ENCODE assay signal across 2 cellular contexts in the genomic region with DNA sequence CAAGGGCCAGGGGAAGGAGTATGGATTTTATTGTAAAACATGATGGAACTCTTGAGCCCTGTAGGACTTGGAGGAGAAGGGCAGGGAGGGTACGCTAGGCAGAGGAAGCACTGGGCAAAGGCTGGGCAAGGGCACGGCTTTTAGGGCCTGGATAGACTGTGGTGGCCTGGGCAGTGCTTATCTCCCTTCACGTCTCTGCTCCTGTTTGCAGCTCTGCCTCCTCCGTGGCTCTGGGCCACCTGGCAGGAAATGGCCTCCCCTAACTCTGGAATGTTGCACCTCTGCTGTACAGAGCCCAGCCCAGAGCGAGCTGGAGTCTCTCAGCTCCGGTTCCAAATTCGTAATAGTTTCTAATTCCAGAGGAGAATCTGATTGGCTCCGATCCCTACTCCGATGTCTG.
TF ChIP-seq lines count a peak whose summit lies in the region.

No MANE protein-coding gene starts in this region.

TF ChIP-seq in GM23338, 12 proteins besides CTCF, POLR2A, EP300 and RAD21 (continues in another document):
- TF ChIP-seq EZH2phosphoT487 (IDR thresholded peaks at IDR 0.05; ENCODE audit: unreplicated experiment) (no peak), EZH2 (IDR thresholded peaks at IDR 0.05; ENCODE audit: low read depth, unreplicated experiment) (no peak), ZNF331 (CRISPR knock-in tag; IDR thresholded peaks at IDR 0.05; ENCODE audit: low read depth) (no peak), CREB1 (CRISPR knock-in tag; IDR thresholded peaks at IDR 0.05; ENCODE audit: low read depth) (no peak), POLR2AphosphoS5 (IDR thresholded peaks at IDR 0.05; ENCODE audit: low read depth) (no peak), STAT1 (IDR thresholded peaks at IDR 0.05; ENCODE audit: unreplicated experiment) (no peak), JUNB (IDR thresholded peaks at IDR 0.05; ENCODE audit: unreplicated experiment) (no peak)
- TF ChIP-seq, protein P1, sequence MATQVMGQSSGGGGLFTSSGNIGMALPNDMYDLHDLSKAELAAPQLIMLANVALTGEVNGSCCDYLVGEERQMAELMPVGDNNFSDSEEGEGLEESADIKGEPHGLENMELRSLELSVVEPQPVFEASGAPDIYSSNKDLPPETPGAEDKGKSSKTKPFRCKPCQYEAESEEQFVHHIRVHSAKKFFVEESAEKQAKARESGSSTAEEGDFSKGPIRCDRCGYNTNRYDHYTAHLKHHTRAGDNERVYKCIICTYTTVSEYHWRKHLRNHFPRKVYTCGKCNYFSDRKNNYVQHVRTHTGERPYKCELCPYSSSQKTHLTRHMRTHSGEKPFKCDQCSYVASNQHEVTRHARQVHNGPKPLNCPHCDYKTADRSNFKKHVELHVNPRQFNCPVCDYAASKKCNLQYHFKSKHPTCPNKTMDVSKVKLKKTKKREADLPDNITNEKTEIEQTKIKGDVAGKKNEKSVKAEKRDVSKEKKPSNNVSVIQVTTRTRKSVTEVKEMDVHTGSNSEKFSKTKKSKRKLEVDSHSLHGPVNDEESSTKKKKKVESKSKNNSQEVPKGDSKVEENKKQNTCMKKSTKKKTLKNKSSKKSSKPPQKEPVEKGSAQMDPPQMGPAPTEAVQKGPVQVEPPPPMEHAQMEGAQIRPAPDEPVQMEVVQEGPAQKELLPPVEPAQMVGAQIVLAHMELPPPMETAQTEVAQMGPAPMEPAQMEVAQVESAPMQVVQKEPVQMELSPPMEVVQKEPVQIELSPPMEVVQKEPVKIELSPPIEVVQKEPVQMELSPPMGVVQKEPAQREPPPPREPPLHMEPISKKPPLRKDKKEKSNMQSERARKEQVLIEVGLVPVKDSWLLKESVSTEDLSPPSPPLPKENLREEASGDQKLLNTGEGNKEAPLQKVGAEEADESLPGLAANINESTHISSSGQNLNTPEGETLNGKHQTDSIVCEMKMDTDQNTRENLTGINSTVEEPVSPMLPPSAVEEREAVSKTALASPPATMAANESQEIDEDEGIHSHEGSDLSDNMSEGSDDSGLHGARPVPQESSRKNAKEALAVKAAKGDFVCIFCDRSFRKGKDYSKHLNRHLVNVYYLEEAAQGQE (IDR thresholded peaks at IDR 0.05; ENCODE audit: unreplicated experiment) = no peak
- TF ChIP-seq, protein P2, sequence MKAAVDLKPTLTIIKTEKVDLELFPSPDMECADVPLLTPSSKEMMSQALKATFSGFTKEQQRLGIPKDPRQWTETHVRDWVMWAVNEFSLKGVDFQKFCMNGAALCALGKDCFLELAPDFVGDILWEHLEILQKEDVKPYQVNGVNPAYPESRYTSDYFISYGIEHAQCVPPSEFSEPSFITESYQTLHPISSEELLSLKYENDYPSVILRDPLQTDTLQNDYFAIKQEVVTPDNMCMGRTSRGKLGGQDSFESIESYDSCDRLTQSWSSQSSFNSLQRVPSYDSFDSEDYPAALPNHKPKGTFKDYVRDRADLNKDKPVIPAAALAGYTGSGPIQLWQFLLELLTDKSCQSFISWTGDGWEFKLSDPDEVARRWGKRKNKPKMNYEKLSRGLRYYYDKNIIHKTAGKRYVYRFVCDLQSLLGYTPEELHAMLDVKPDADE (IDR thresholded peaks at IDR 0.05) = no peak
- TF ChIP-seq, protein P3, sequence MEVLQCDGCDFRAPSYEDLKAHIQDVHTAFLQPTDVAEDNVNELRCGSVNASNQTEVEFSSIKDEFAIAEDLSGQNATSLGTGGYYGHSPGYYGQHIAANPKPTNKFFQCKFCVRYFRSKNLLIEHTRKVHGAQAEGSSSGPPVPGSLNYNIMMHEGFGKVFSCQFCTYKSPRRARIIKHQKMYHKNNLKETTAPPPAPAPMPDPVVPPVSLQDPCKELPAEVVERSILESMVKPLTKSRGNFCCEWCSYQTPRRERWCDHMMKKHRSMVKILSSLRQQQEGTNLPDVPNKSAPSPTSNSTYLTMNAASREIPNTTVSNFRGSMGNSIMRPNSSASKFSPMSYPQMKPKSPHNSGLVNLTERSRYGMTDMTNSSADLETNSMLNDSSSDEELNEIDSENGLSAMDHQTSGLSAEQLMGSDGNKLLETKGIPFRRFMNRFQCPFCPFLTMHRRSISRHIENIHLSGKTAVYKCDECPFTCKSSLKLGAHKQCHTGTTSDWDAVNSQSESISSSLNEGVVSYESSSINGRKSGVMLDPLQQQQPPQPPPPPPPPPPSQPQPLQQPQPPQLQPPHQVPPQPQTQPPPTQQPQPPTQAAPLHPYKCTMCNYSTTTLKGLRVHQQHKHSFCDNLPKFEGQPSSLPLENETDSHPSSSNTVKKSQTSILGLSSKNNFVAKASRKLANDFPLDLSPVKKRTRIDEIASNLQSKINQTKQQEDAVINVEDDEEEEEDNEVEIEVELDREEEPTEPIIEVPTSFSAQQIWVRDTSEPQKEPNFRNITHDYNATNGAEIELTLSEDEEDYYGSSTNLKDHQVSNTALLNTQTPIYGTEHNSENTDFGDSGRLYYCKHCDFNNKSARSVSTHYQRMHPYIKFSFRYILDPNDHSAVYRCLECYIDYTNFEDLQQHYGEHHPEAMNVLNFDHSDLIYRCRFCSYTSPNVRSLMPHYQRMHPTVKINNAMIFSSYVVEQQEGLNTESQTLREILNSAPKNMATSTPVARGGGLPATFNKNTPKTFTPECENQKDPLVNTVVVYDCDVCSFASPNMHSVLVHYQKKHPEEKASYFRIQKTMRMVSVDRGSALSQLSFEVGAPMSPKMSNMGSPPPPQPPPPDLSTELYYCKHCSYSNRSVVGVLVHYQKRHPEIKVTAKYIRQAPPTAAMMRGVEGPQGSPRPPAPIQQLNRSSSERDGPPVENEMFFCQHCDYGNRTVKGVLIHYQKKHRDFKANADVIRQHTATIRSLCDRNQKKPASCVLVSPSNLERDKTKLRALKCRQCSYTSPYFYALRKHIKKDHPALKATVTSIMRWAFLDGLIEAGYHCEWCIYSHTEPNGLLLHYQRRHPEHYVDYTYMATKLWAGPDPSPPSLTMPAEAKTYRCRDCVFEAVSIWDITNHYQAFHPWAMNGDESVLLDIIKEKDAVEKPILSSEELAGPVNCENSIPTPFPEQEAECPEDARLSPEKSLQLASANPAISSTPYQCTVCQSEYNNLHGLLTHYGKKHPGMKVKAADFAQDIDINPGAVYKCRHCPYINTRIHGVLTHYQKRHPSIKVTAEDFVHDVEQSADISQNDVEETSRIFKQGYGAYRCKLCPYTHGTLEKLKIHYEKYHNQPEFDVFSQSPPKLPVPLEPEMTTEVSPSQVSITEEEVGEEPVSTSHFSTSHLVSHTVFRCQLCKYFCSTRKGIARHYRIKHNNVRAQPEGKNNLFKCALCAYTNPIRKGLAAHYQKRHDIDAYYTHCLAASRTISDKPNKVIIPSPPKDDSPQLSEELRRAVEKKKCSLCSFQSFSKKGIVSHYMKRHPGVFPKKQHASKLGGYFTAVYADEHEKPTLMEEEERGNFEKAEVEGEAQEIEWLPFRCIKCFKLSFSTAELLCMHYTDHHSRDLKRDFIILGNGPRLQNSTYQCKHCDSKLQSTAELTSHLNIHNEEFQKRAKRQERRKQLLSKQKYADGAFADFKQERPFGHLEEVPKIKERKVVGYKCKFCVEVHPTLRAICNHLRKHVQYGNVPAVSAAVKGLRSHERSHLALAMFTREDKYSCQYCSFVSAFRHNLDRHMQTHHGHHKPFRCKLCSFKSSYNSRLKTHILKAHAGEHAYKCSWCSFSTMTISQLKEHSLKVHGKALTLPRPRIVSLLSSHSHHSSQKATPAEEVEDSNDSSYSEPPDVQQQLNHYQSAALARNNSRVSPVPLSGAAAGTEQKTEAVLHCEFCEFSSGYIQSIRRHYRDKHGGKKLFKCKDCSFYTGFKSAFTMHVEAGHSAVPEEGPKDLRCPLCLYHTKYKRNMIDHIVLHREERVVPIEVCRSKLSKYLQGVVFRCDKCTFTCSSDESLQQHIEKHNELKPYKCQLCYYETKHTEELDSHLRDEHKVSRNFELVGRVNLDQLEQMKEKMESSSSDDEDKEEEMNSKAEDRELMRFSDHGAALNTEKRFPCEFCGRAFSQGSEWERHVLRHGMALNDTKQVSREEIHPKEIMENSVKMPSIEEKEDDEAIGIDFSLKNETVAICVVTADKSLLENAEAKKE (CRISPR knock-in tag; IDR thresholded peaks at IDR 0.05) = no peak

TF ChIP-seq in H1, 55 proteins besides CTCF, POLR2A, EP300 and RAD21:
- TF ChIP-seq BCL11A (IDR thresholded peaks at IDR 0.05; ENCODE audit: low read depth in 2 of 2, low read length in 2 of 2) = no peak
TF ChIP-seq in H1: peak in this region for 0.
